ENCODE assay signal across 1 cellular context in genomic region chr11:78869293-78869692, GRCh38.
TF ChIP-seq lines count a peak whose summit lies in the region.

No MANE protein-coding gene starts in this region.

TF ChIP-seq in GM23338, 12 proteins besides CTCF, POLR2A, EP300 and RAD21 (continued from another document):
- TF ChIP-seq ZNF462 (CRISPR knock-in tag; IDR thresholded peaks at IDR 0.05) (no peak), REST (IDR thresholded peaks at IDR 0.05; ENCODE audit: unreplicated experiment) (no peak)
